Comparison of ENCODE assay signal across 9 cellular contexts in genomic region chr11:122439911-122440782, GRCh38.
A peak's percentile ranks its signal among the peaks of the same experiment; 100 is the strongest.
DNase-seq lines count a peak whose midpoint lies in the region; ATAC-seq and TF ChIP-seq lines count a peak whose summit lies in the region.
"Had no signal": no experiment of that assay in that cellular context is flagged by ENCODE, and none has a peak within 500 bp of the region (broad histone marks: within the 10 kb centered on the region; RNA-seq: fewer than 3 reads in every experiment).

No MANE protein-coding gene starts in this region.

- H3K9me3 Mint-ChIP-seq in endodermal cell = no peaks in the 10 kb centered on the region
- peaks cover 3% of the 10 kb centered on the region for H3K9me3 Mint-ChIP-seq in mesothelial cell of epicardium
- H3K9me3 Mint-ChIP-seq: CD4-positive, CD25-positive, alpha-beta regulatory T cell had no signal

- H3K4me1 Mint-ChIP-seq in endodermal cell (peaks cover 13% of the 10 kb centered on the region), mesothelial cell of epicardium (peaks cover 10% of the 10 kb centered on the region)

- H3K27ac Mint-ChIP-seq in endodermal cell (peak overlapping the region; percentile 92), mesothelial cell of epicardium (peak overlapping the region; percentile 87)
- H3K27ac Mint-ChIP-seq: CD4-positive, CD25-positive, alpha-beta regulatory T cell had no signal

- H3K4me3 ChIP-seq in endodermal cell (ENCODE audit: low read length) = peak overlapping the region; percentile 76
- peak overlapping the region; percentile 75 to 89 for H3K4me3 ChIP-seq in aorta (ENCODE audit: low read length in 2 of 2)

- H3K27me3 ChIP-seq in endodermal cell (ENCODE audit: control insufficient read depth, insufficient read depth, low read length, poor library complexity, severe bottlenecking) (no peaks in the 10 kb centered on the region), aorta (ENCODE audit: control insufficient read depth in 1 of 2, insufficient read depth in 2 of 2, low read length in 1 of 2) (no peaks in the 10 kb centered on the region)

- H3K4me3 Mint-ChIP-seq in endodermal cell (no peak overlapping the region), mesothelial cell of epicardium (no peak overlapping the region)

- intact Hi-C loops in Right ventricle myocardium inferior (cut with DNase I) = loop anchor here (2.0 to 5.0 kb wide), 5 partner anchors 73 to 785 kb away; no protein-coding TSS in a partner anchor
- intact Hi-C loops in cardiac septum (cut with DNase I) = loop anchor here (5.0 to 10.0 kb wide), 2 partner anchors 123 to 225 kb away; no protein-coding TSS in a partner anchor
- intact Hi-C loops in aorta (cut with DNase I) = loop anchor here in 1 of 2 donors (5.0 to 10.0 kb wide), 3 partner anchors 47 to 225 kb away; no protein-coding TSS in a partner anchor

- no peaks in the 10 kb centered on the region for H3K36me3 ChIP-seq in endodermal cell (ENCODE audit: control insufficient read depth, insufficient read depth, low read length)
- H3K36me3 ChIP-seq in aorta (ENCODE audit: control insufficient read depth in 1 of 2, insufficient read depth in 2 of 2, low read length in 1 of 2) = no peaks in the 10 kb centered on the region

- DNase-seq in Right ventricle myocardium inferior (ENCODE audit: missing footprints) (no peak), cardiac septum (ENCODE audit: low spot score) (no peak), endodermal cell (peak; percentile 89), mesothelial cell of epicardium (ENCODE audit: low spot score in 2 of 2, unreplicated experiment in 2 of 2) (no peak), aorta (peak in 1 of 2 donors; percentile 72)
- DNase-seq: CD4-positive, CD25-positive, alpha-beta regulatory T cell had no signal

- ATAC-seq in Right ventricle myocardium inferior (peak; percentile 87), aorta (ENCODE audit: low FRiP score) (peak; percentile 57), GM18520 (IDR thresholded peaks at IDR 0.05; ENCODE audit: unreplicated experiment) (no peak), GM19395 (IDR thresholded peaks at IDR 0.05; ENCODE audit: unreplicated experiment) (no peak), HG02798 (IDR thresholded peaks at IDR 0.05; ENCODE audit: poor library complexity, unreplicated experiment) (no peak)

- H3K27ac ChIP-seq in endodermal cell (ENCODE audit: low read depth, low read length) (peak overlapping the region; percentile 93), aorta (ENCODE audit: low read depth in 1 of 2, low read length in 2 of 2) (no peak overlapping the region)

- TF ChIP-seq CTCF in endodermal cell (conservative IDR thresholded peaks at IDR 0.05) (no peak), mesothelial cell of epicardium (IDR thresholded peaks at IDR 0.05; ENCODE audit: unreplicated experiment) (no peak)

- H3K4me1 ChIP-seq in endodermal cell (ENCODE audit: control insufficient read depth, insufficient read depth, low read length) (no peaks in the 10 kb centered on the region), aorta (ENCODE audit: control insufficient read depth in 1 of 2, insufficient read depth in 2 of 2, low read length in 2 of 2) (peaks cover 0 to 8% of the 10 kb centered on the region in 2 donors)

- H3K36me3 Mint-ChIP-seq in endodermal cell (ENCODE audit: low read depth) (no peaks in the 10 kb centered on the region), mesothelial cell of epicardium (no peaks in the 10 kb centered on the region)
- H3K36me3 Mint-ChIP-seq: CD4-positive, CD25-positive, alpha-beta regulatory T cell had no signal

- H3K9me3 ChIP-seq in endodermal cell (ENCODE audit: control insufficient read depth, low read length) (no peaks in the 10 kb centered on the region), aorta (ENCODE audit: control insufficient read depth, low read length) (no peaks in the 10 kb centered on the region)

- 15 to 29% methylated on average over 7 to 23 of the region's 27 CpGs for WGBS in endodermal cell (ENCODE audit: insufficient coverage in 1 of 2, insufficient read length in 1 of 2), 2 experiments
- WGBS in aorta, 2 donors = 17% methylated on average over 27 of the region's 27 CpGs

- no peaks in the 10 kb centered on the region for H3K27me3 Mint-ChIP-seq in endodermal cell (ENCODE audit: insufficient read depth)
- H3K27me3 Mint-ChIP-seq in mesothelial cell of epicardium (ENCODE audit: low read depth) = no peaks in the 10 kb centered on the region

- peak overlapping the region; percentile 65 for H3K9ac ChIP-seq in endodermal cell (ENCODE audit: extremely low read depth, low read length, poor library complexity, severe bottlenecking)

Comparison
In these comparisons a context has a peak if more than half of its experiments do, and no peak if none do; other contexts are left out.
1. ATAC-seq: peak in Right ventricle myocardium inferior (single experiment) and aorta (single experiment); none in GM18520 (single experiment), GM19395 (single experiment) and HG02798 (single experiment).